19 cellular contexts compared by ENCODE assay signal in the genomic region with DNA sequence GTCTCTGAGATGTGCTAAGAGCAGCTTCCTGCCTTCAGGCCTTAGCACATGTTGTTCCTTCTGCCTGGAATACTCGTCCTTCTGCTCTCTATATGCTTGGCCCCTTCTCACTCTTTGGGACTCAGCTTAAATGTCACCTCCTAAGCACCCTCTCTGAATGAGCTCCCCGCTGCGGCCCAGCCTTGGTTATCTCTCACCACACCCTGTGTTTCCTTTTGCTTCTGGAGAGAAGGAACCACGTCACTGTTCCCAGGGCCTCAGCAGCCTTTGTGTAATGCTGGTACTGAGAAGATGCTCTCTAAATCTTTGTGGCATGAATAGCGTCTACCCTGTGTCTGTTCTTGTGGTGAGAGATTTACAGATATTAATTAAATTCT. TPM values are rescaled to one million over a fixed set of nuclear protein-coding genes. Genes with fewer than 3 reads are reported as not detected.
DNase-seq lines count a peak whose midpoint lies in the region; ATAC-seq, FAIRE-seq and TF ChIP-seq lines count a peak whose summit lies in the region.
"Had no signal": no experiment of that assay in that cellular context is flagged by ENCODE, and none has a peak within 500 bp of the region (broad histone marks: within the 10 kb centered on the region; RNA-seq: fewer than 3 reads in every experiment).

No MANE protein-coding gene starts in this region.

- DNase-seq in CD8-positive, alpha-beta memory T cell, result no peak
- DNase-seq in PC-9 (no peak), nephron progenitor cell (no peak), pancreas (no peak), GM19238 (ENCODE audit: insufficient read length, low spot score) (no peak), HPDE6-E6E7 (ENCODE audit: extremely low spot score) (no peak)
- no peak for DNase-seq in central memory CD8-positive, alpha-beta T cell (ENCODE audit: low spot score in 2 of 2)
- DNase-seq: activated CD4-positive, alpha-beta T cell treated with anti-CD3 and anti-CD28 coated beads, Interleukin-2, amount 50 U/mL, for 1 hour; activated naive CD4-positive, alpha-beta T cell treated with Interleukin-2 at 50 U/mL for 16 hours; central memory CD4-positive, alpha-beta T cell; heart left ventricle; NCI-H2171 treated with DMSO at 0.1 percent for 48 hours; stimulated activated CD4-positive, alpha-beta T cell treated with anti-CD3 and anti-CD28 coated beads, Interleukin-4, amount 100 ng/mL, for 4 hours; stimulated activated naive CD4-positive, alpha-beta T cell treated with Interleukin-2 at 50 U/mL for 16 hours had no signal

- peaks cover 11% of the 10 kb centered on the region for H3K4me1 ChIP-seq in CD8-positive, alpha-beta memory T cell (ENCODE audit: insufficient read depth, low read length)
- peaks cover 34% of the 10 kb centered on the region for H3K4me1 ChIP-seq in PC-9 (replicated peaks; ENCODE audit: insufficient read depth)
- H3K4me1 ChIP-seq in pancreas, result no peaks in the 10 kb centered on the region

- peaks cover 24% of the 10 kb centered on the region for H3K79me2 ChIP-seq in PC-9 (ENCODE audit: low read depth)

- POLR2A ChIA-PET in CD8-positive, alpha-beta memory T cell (lab: Charles Lee), result no interaction called here
- POLR2A ChIA-PET in PC-9 (lab: Charles Lee; ENCODE audit: unreplicated experiment), result no interaction called here

- H3K36me3 Mint-ChIP-seq in CD8-positive, alpha-beta memory T cell, result peaks cover 0 to 5% (median 2%) of the 10 kb centered on the region in 3 donors
- H3K36me3 Mint-ChIP-seq in central memory CD8-positive, alpha-beta T cell (ENCODE audit: insufficient read depth), result peaks cover 6% of the 10 kb centered on the region
- peaks cover 17% of the 10 kb centered on the region for H3K36me3 Mint-ChIP-seq in nephron progenitor cell (ENCODE audit: low read depth)

- intact Hi-C loops in PC-9 (cut with micrococcal nuclease; ENCODE audit: unreplicated experiment), result no loop called here
- intact Hi-C loops in pancreas (cut with DNase I), result loop anchor here in 1 of 3 donors (10.0 kb wide), 1 partner anchor 90 kb away; no protein-coding TSS in a partner anchor

- no peak for FAIRE-seq in pancreas (lab: Jason Lieb, UNC)
- FAIRE-seq: endothelial cell of umbilical vein, GM18507 had no signal

- ATAC-seq in central memory CD8-positive, alpha-beta T cell (replicated peaks; ENCODE audit: extremely low read depth, poor library complexity, severe bottlenecking), result no peak
- ATAC-seq in pancreas (no peak), GM21737 (IDR thresholded peaks at IDR 0.05; ENCODE audit: unreplicated experiment) (no peak)
- ATAC-seq: heart left ventricle had no signal

- 88 to 94% methylated on average over 5 of the region's 5 CpGs for WGBS in pancreas, 2 donors

- no peaks in the 10 kb centered on the region for H3K9me3 ChIP-seq in CD8-positive, alpha-beta memory T cell (ENCODE audit: low read length)
- H3K9me3 ChIP-seq in PC-9 (ENCODE audit: insufficient read depth, low read depth), result no peaks in the 10 kb centered on the region
- no peaks in the 10 kb centered on the region for H3K9me3 ChIP-seq in pancreas
- H3K9me3 ChIP-seq: HAP-1, heart left ventricle, right atrium auricular region had no signal

- H3K27me3 Mint-ChIP-seq in CD8-positive, alpha-beta memory T cell, result no peaks in the 10 kb centered on the region
- H3K27me3 Mint-ChIP-seq in central memory CD8-positive, alpha-beta T cell, result no peaks in the 10 kb centered on the region
- H3K27me3 Mint-ChIP-seq in nephron progenitor cell (ENCODE audit: low read depth, poor library complexity), result peaks cover 12% of the 10 kb centered on the region

- no peaks in the 10 kb centered on the region for H3K9me3 Mint-ChIP-seq in CD8-positive, alpha-beta memory T cell
- no peaks in the 10 kb centered on the region for H3K9me3 Mint-ChIP-seq in central memory CD8-positive, alpha-beta T cell
- no peaks in the 10 kb centered on the region for H3K9me3 Mint-ChIP-seq in nephron progenitor cell

- BruUV-seq in PC-9 (replicated peaks; lab: Mats Ljungman, UMichigan), result no TSS peak

- H3K27me3 ChIP-seq in CD8-positive, alpha-beta memory T cell (ENCODE audit: insufficient read depth, low read length, poor library complexity, severe bottlenecking), result no peaks in the 10 kb centered on the region
- H3K27me3 ChIP-seq in PC-9 (ENCODE audit: insufficient read depth, low read depth) (no peaks in the 10 kb centered on the region), pancreas (no peaks in the 10 kb centered on the region)
- H3K27me3 ChIP-seq: heart left ventricle, right atrium auricular region had no signal

- H3F3A ChIP-seq in PC-9 (ENCODE audit: insufficient read depth, low read depth), result peaks cover 21% of the 10 kb centered on the region

- peak overlapping the region in 2 of 8 donors; percentile 65 to 66 for H3K27ac Mint-ChIP-seq in CD8-positive, alpha-beta memory T cell
- no peak overlapping the region for H3K27ac Mint-ChIP-seq in central memory CD8-positive, alpha-beta T cell (ENCODE audit: low read depth)
- H3K27ac Mint-ChIP-seq in nephron progenitor cell, result peak overlapping the region; percentile 96

- CTCF ChIA-PET in CD8-positive, alpha-beta memory T cell (lab: Charles Lee), result interaction anchor here (1.1 kb wide), 1 partner anchor 302 kb away, joined by 3 read pairs; no protein-coding TSS in a partner anchor
- CTCF ChIA-PET in PC-9 (lab: Charles Lee), result no interaction called here

- no peaks in the 10 kb centered on the region for H3K9me2 ChIP-seq in PC-9 (ENCODE audit: insufficient read depth)

- peak overlapping the region in 6 of 7 donors; percentile 1 to 83 (median 51) for H3K4me3 Mint-ChIP-seq in CD8-positive, alpha-beta memory T cell
- peak overlapping the region; percentile 32 for H3K4me3 Mint-ChIP-seq in central memory CD8-positive, alpha-beta T cell
- H3K4me3 Mint-ChIP-seq in nephron progenitor cell, result peak overlapping the region; percentile 96

- H3K36me3 ChIP-seq in CD8-positive, alpha-beta memory T cell (ENCODE audit: insufficient read depth, low read length), result no peaks in the 10 kb centered on the region
- H3K36me3 ChIP-seq in PC-9 (ENCODE audit: low read depth) (peaks cover 18% of the 10 kb centered on the region), pancreas (peaks cover 0 to 3% (median 0%) of the 10 kb centered on the region in 3 donors)
- H3K36me3 ChIP-seq: right atrium auricular region had no signal

- peak overlapping the region; percentile 41 for H3K27ac ChIP-seq in CD8-positive, alpha-beta memory T cell (ENCODE audit: low read depth, low read length)
- no peak overlapping the region for H3K27ac ChIP-seq in PC-9
- no peak overlapping the region for H3K27ac ChIP-seq in pancreas

- no peak overlapping the region for H2AFZ ChIP-seq in PC-9

- peaks cover 13 to 32% (median 29%) of the 10 kb centered on the region in 3 donors for H3K4me1 Mint-ChIP-seq in CD8-positive, alpha-beta memory T cell
- H3K4me1 Mint-ChIP-seq in central memory CD8-positive, alpha-beta T cell, result peaks cover 15% of the 10 kb centered on the region
- H3K4me1 Mint-ChIP-seq in nephron progenitor cell, result peaks cover 78% of the 10 kb centered on the region

- peak overlapping the region; percentile 87 for H3K4me2 ChIP-seq in PC-9

- H3K4me3 ChIP-seq in CD8-positive, alpha-beta memory T cell (ENCODE audit: low read length), result no peak overlapping the region
- no peak overlapping the region for H3K4me3 ChIP-seq in PC-9
- H3K4me3 ChIP-seq in pancreas, result no peak overlapping the region
- H3K4me3 ChIP-seq: HAP-1, heart left ventricle, right atrium auricular region had no signal

- TF ChIP-seq CTCF in PC-9 (conservative IDR thresholded peaks at IDR 0.05) (no peak), nephron progenitor cell (IDR thresholded peaks at IDR 0.05) (no peak), pancreas (IDR thresholded peaks at IDR 0.05) (no peak)

- H4K20me1 ChIP-seq in PC-9 (ENCODE audit: insufficient read depth), result no peaks in the 10 kb centered on the region

RNA-seq across cellular contexts. Expression of gene FAH, which starts 2.2 kb away (rescaled TPM):
- 10 to 100 TPM; 63.8 TPM for total RNA-seq in CD8-positive, alpha-beta memory T cell
- polyA plus RNA-seq in CD8-positive, alpha-beta memory T cell, result 4.8 TPM
- 53.9 and 75.5 TPM in 2 replicates for total RNA-seq in PC-9 (2021)
- total RNA-seq in pancreas, result 10 to 100 TPM in 3 of 6 donors, 1 to 10 TPM in 3; 5.0 to 14.8 (median 8.7) TPM
- polyA plus RNA-seq in pancreas, result 10 to 100 TPM; 14.3 to 22.9 TPM

Comparison
In these comparisons a context has a peak if more than half of its experiments do, and no peak if none do; other contexts are left out.
1. H3K4me3 Mint-ChIP-seq: peak in every context shown above with its lines; median percentile 96 in nephron progenitor cell; 51 in CD8-positive, alpha-beta memory T cell; 32 in central memory CD8-positive, alpha-beta T cell.